Comparison of ENCODE assay signal across 14 cellular contexts in the genomic region with DNA sequence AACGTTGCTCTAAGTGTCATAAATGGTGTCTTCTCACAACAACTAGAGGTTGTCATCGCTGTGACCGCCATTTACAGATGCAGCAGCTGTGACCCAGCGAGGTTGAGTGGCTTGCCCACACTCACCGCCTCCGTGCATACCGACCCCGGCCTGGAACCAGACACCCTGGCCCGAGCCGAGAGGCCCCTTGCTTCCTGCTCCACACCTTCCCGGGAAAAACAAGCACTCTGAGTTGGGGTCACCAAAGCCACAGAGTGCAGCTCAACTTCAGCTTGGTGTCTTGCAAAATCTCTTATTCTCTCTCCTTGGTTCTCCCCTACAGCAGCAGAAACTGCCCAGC.
DNase-seq lines count a peak whose midpoint lies in the region; ATAC-seq and TF ChIP-seq lines count a peak whose summit lies in the region.
"Had no signal": no experiment of that assay in that cellular context is flagged by ENCODE, and none has a peak within 500 bp of the region (broad histone marks: within the 10 kb centered on the region; RNA-seq: fewer than 3 reads in every experiment).

No MANE protein-coding gene starts in this region.

- H3K4me1 ChIP-seq in osteoblast (ENCODE audit: insufficient read depth, low read length) (no peaks in the 10 kb centered on the region), testis (no peaks in the 10 kb centered on the region)
- H3K4me1 ChIP-seq: A549, Caco-2, HAP-1 had no signal

- no peak overlapping the region for H2AFZ ChIP-seq in osteoblast (ENCODE audit: low read length)

- H3K4me2 ChIP-seq in osteoblast (ENCODE audit: insufficient read depth, low read length): no peak overlapping the region
- H3K4me2 ChIP-seq: A549 had no signal

- no peaks in the 10 kb centered on the region for H3K27me3 ChIP-seq in osteoblast (ENCODE audit: insufficient read depth, low read length)
- no peaks in the 10 kb centered on the region for H3K27me3 ChIP-seq in testis

- no peaks in the 10 kb centered on the region for H4K20me1 ChIP-seq in osteoblast (ENCODE audit: insufficient read depth, low read length)

- intact Hi-C loops in testis (cut with DNase I; ENCODE audit: low total_unique reads): no loop called here

- TF ChIP-seq CTCF in osteoblast (IDR thresholded peaks at IDR 0.05; ENCODE audit: extremely low read depth, low read depth, low read length): no peak
- TF ChIP-seq CTCF in testis (IDR thresholded peaks at IDR 0.05): no peak

- H3K4me3 ChIP-seq in osteoblast (ENCODE audit: insufficient read depth, low read length): no peak overlapping the region
- no peak overlapping the region for H3K4me3 ChIP-seq in testis
- H3K4me3 ChIP-seq: A549, HAP-1 had no signal

- H3K36me3 ChIP-seq in osteoblast (ENCODE audit: insufficient read depth, low read length): no peaks in the 10 kb centered on the region
- H3K36me3 ChIP-seq in testis (ENCODE audit: low read depth, missing control alignments): no peaks in the 10 kb centered on the region
- H3K36me3 ChIP-seq: HAP-1 had no signal

- H3K9me3 ChIP-seq in osteoblast (ENCODE audit: low read depth, low read length) (no peaks in the 10 kb centered on the region), testis (no peaks in the 10 kb centered on the region)
- H3K9me3 ChIP-seq: HAP-1 had no signal

- H3K79me2 ChIP-seq in osteoblast (ENCODE audit: insufficient read depth, low read length): no peaks in the 10 kb centered on the region

- no peak for TF ChIP-seq POLR2A in testis (IDR thresholded peaks at IDR 0.05)

- DNase-seq in activated CD8-positive, alpha-beta memory T cell treated with anti-CD3 and anti-CD28 coated beads, Interleukin-2, amount 50 U/mL, for 48 hours: peak; percentile 18
- no peak for DNase-seq in activated CD8-positive, alpha-beta memory T cell treated with anti-CD3 and anti-CD28 coated beads for 24 hours
- DNase-seq in mesenteric fat pad (ENCODE audit: low spot score) (peak; percentile 84), osteoblast (ENCODE audit: insufficient read length, low spot score, missing footprints) (peak; percentile 15), testis (no peak)
- DNase-seq in activated naive CD4-positive, alpha-beta T cell treated with Interleukin-2 at 50 U/mL for 16 hours: no peak
- DNase-seq: AML-193; Caco-2; CD4-positive, alpha-beta T cell had no signal

- WGBS in testis, 2 donors: 86 to 87% methylated on average over 11 of the region's 11 CpGs

- no peak for ATAC-seq in HG03571 (IDR thresholded peaks at IDR 0.05; ENCODE audit: unreplicated experiment)
- ATAC-seq: A549 had no signal

- H3K27ac ChIP-seq in osteoblast (ENCODE audit: low read depth, low read length): no peak overlapping the region
- H3K27ac ChIP-seq in testis: no peak overlapping the region
- H3K27ac ChIP-seq: 22Rv1, A549, C4-2B had no signal

Comparison
In these comparisons a context has a peak if more than half of its experiments do, and no peak if none do; other contexts are left out.
1. DNase-seq: peak in activated CD8-positive, alpha-beta memory T cell treated with anti-CD3 and anti-CD28 coated beads, Interleukin-2, amount 50 U/mL, for 48 hours (single experiment), mesenteric fat pad (single experiment) and osteoblast (single experiment); none in activated CD8-positive, alpha-beta memory T cell treated with anti-CD3 and anti-CD28 coated beads for 24 hours (single experiment), activated naive CD4-positive, alpha-beta T cell treated with Interleukin-2 at 50 U/mL for 16 hours (single experiment) and testis (single experiment).